Comparison of ENCODE assay signal across 22 cellular contexts in genomic region chrX:39449352-39449751, GRCh38.
"Had no signal": no experiment of that assay in that cellular context is flagged by ENCODE, and none has a peak within 500 bp of the region (broad histone marks: within the 10 kb centered on the region; RNA-seq: fewer than 3 reads in every experiment).

No MANE protein-coding gene starts in this region.

- DNase-seq: colonic mucosa; cortex of kidney; dermis blood vessel endothelial cell; dorsolateral prefrontal cortex; effector CD4-positive, alpha-beta T cell; effector CD8-positive, alpha-beta T cell; effector memory CD4-positive, alpha-beta T cell; effector memory CD8-positive, alpha-beta T cell; endodermal cell; erythroblast; esophagus squamous epithelium; foreskin fibroblast; foreskin keratinocyte; foreskin melanocyte; gastrocnemius medialis; glutamatergic neuron; head of caudate nucleus; heart left ventricle; heart right ventricle had no signal

- H3K4me1 Mint-ChIP-seq: endodermal cell had no signal

- H3K9me3 Mint-ChIP-seq: dendritic cell treated with granulocyte-macrophage colony-stimulating factor and Interleukin-4, amounts not matched to agents 40 ng/mL and 50 ng/mL, for 4 days; effector memory CD8-positive, alpha-beta T cell had no signal

- ATAC-seq: effector memory CD8-positive, alpha-beta T cell; esophagus mucosa; foreskin keratinocyte; gastrocnemius medialis; gastroesophageal sphincter; heart left ventricle; heart right ventricle had no signal

- H3K27ac Mint-ChIP-seq: dendritic cell treated with granulocyte-macrophage colony-stimulating factor and Interleukin-4, amounts not matched to agents 40 ng/mL and 50 ng/mL, for 4 days; effector memory CD8-positive, alpha-beta T cell; endodermal cell had no signal

- H3K4me3 Mint-ChIP-seq: dendritic cell treated with granulocyte-macrophage colony-stimulating factor and Interleukin-4, amounts not matched to agents 40 ng/mL and 50 ng/mL, for 4 days; effector memory CD8-positive, alpha-beta T cell; endodermal cell had no signal
